Comparison of ENCODE assay signal across 21 cellular contexts in genomic region chr15:32134777-32135307, GRCh38.
"Had no signal": no experiment of that assay in that cellular context is flagged by ENCODE, and none has a peak within 500 bp of the region (broad histone marks: within the 10 kb centered on the region; RNA-seq: fewer than 3 reads in every experiment).

No MANE protein-coding gene starts in this region.

- DNase-seq: dermis blood vessel endothelial cell; effector memory CD4-positive, alpha-beta T cell; esophagus squamous epithelium; foreskin melanocyte; head of caudate nucleus; left ventricle myocardium superior; lower lobe of right lung; naive thymus-derived CD8-positive, alpha-beta T cell; right cardiac atrium; sigmoid colon; stimulated activated CD4-positive, alpha-beta T cell treated with anti-CD3 and anti-CD28 coated beads, Interleukin-2, amount 100 ng/mL, for 24 hours; stimulated activated CD4-positive, alpha-beta T cell treated with anti-CD3 and anti-CD28 coated beads, Interleukin-4, amount 100 ng/mL, for 24 hours; stimulated activated naive CD4-positive, alpha-beta T cell treated with Interleukin-2 at 50 U/mL for 16 hours; stomach; thyroid gland; trophoblast cell had no signal

- H3K79me2 ChIP-seq: parathyroid adenoma had no signal

- H2AFZ ChIP-seq: parathyroid adenoma had no signal

- H3K4me3 Mint-ChIP-seq: naive thymus-derived CD8-positive, alpha-beta T cell; stimulated activated effector memory CD8-positive, alpha-beta T cell treated with anti-CD3 and anti-CD28 coated beads, Interleukin-12 subunit alpha, Interleukin-12 subunit beta, amount 100 ng/mL, for 72 hours had no signal

- H3K27ac Mint-ChIP-seq: naive thymus-derived CD8-positive, alpha-beta T cell; stimulated activated effector memory CD8-positive, alpha-beta T cell treated with anti-CD3 and anti-CD28 coated beads, Interleukin-12 subunit alpha, Interleukin-12 subunit beta, amount 100 ng/mL, for 72 hours had no signal

- H3K4me1 ChIP-seq: esophagus squamous epithelium, lower lobe of right lung, parathyroid adenoma, prostate gland, stomach, thyroid gland had no signal

- H3K9me3 Mint-ChIP-seq: stimulated activated effector memory CD8-positive, alpha-beta T cell treated with anti-CD3 and anti-CD28 coated beads, Interleukin-12 subunit alpha, Interleukin-12 subunit beta, amount 100 ng/mL, for 72 hours had no signal

- H3K36me3 Mint-ChIP-seq: naive thymus-derived CD8-positive, alpha-beta T cell; stimulated activated effector memory CD8-positive, alpha-beta T cell treated with anti-CD3 and anti-CD28 coated beads, Interleukin-12 subunit alpha, Interleukin-12 subunit beta, amount 100 ng/mL, for 72 hours had no signal

- H3K27ac ChIP-seq: coronary artery, esophagus squamous epithelium, lower lobe of right lung, neutrophil, parathyroid adenoma, prostate gland, sigmoid colon, stomach, thyroid gland had no signal

- H3K36me3 ChIP-seq: esophagus squamous epithelium, lower lobe of right lung, neutrophil, prostate gland, sigmoid colon, stomach, thyroid gland had no signal

- H3K27me3 ChIP-seq: esophagus squamous epithelium, neutrophil, sigmoid colon, stomach, thyroid gland had no signal

- H3K9ac ChIP-seq: parathyroid adenoma had no signal

- H3K9me3 ChIP-seq: esophagus squamous epithelium, lower lobe of right lung, neutrophil, prostate gland, sigmoid colon, thyroid gland had no signal

- ATAC-seq: left ventricle myocardium superior; lower lobe of right lung; naive thymus-derived CD8-positive, alpha-beta T cell; right cardiac atrium; stimulated activated effector memory CD8-positive, alpha-beta T cell treated with anti-CD3 and anti-CD28 coated beads, Interleukin-12 subunit alpha, Interleukin-12 subunit beta, amount 100 ng/mL, for 72 hours had no signal

- H3K4me3 ChIP-seq: coronary artery, esophagus squamous epithelium, lower lobe of right lung, prostate gland, sigmoid colon, stomach, thyroid gland had no signal

- H3K4me1 Mint-ChIP-seq: naive thymus-derived CD8-positive, alpha-beta T cell; stimulated activated effector memory CD8-positive, alpha-beta T cell treated with anti-CD3 and anti-CD28 coated beads, Interleukin-12 subunit alpha, Interleukin-12 subunit beta, amount 100 ng/mL, for 72 hours had no signal
